In genomic region chr6:112770341-112770740, GRCh38 we compare ENCODE assay signal across 29 cellular contexts.
"Had no signal": no experiment of that assay in that cellular context is flagged by ENCODE, and none has a peak within 500 bp of the region (broad histone marks: within the 10 kb centered on the region; RNA-seq: fewer than 3 reads in every experiment).

No MANE protein-coding gene starts in this region.

- H3K4me1 ChIP-seq: colonic mucosa, heart left ventricle, left ventricle myocardium inferior, parathyroid adenoma, psoas muscle, right atrium auricular region, uterus had no signal

- H3K36me3 ChIP-seq: colonic mucosa, heart left ventricle, left ventricle myocardium inferior, right atrium auricular region, uterus had no signal

- DNase-seq: activated CD4-positive, alpha-beta T cell treated with anti-CD3 and anti-CD28 coated beads for 36 hours; activated CD4-positive, CD25-positive, alpha-beta regulatory T cell; activated CD8-positive, alpha-beta memory T cell treated with anti-CD3 and anti-CD28 coated beads, Interleukin-2, amount 10 ng/mL, durations not matched to agents 7 days and 5 days; activated CD8-positive, alpha-beta T cell treated with anti-CD3 and anti-CD28 coated beads, Interleukin-2, amount 10 ng/mL, durations not matched to agents 7 days and 5 days; activated effector memory CD4-positive, alpha-beta T cell treated with Interleukin-2 at 50 U/mL for 16 hours; activated naive CD4-positive, alpha-beta T cell treated with Interleukin-2 at 50 U/mL for 16 hours; anterior cingulate cortex; cerebellar nuclear complex; colonic mucosa; effector memory CD8-positive, alpha-beta T cell; erythroblast; foreskin fibroblast; heart left ventricle; hypothalamus; immature natural killer cell; kidney; left ventricle myocardium inferior; mucosa of descending colon; psoas muscle; stimulated activated CD4-positive, alpha-beta T cell treated with anti-CD3 and anti-CD28 coated beads, Interleukin-1b, Interleukin-23, amount 100 ng/mL, for 48 hours; stimulated activated CD4-positive, alpha-beta T cell treated with anti-CD3 and anti-CD28 coated beads, Interleukin-4, amount 100 ng/mL, for 4 hours; stimulated activated CD8-positive, alpha-beta memory T cell treated with anti-CD3 and anti-CD28 coated beads, Interleukin-4, amount 100 ng/mL, for 48 hours; stimulated activated naive CD8-positive, alpha-beta T cell treated with anti-CD3 and anti-CD28 coated beads, Interleukin-15, amount 100 ng/mL, for 72 hours; substantia nigra; uterus had no signal

- H3K4me2 ChIP-seq: smooth muscle cell had no signal

- H3K27ac ChIP-seq: colonic mucosa, heart left ventricle, left ventricle myocardium inferior, parathyroid adenoma, psoas muscle, right atrium auricular region, uterus had no signal

- H3K4me3 ChIP-seq: colonic mucosa, heart left ventricle, left ventricle myocardium inferior, mucosa of descending colon, psoas muscle, right atrium auricular region, smooth muscle cell, uterus had no signal

- H3K79me2 ChIP-seq: parathyroid adenoma had no signal

- H3K27me3 ChIP-seq: colonic mucosa, heart left ventricle, right atrium auricular region, uterus had no signal

- ATAC-seq: activated CD4-positive, alpha-beta T cell treated with anti-CD3 and anti-CD28 coated beads for 36 hours; activated CD8-positive, alpha-beta memory T cell treated with anti-CD3 and anti-CD28 coated beads, Interleukin-2, amount 10 ng/mL, durations not matched to agents 7 days and 5 days; activated CD8-positive, alpha-beta T cell treated with anti-CD3 and anti-CD28 coated beads, Interleukin-2, amount 10 ng/mL, durations not matched to agents 7 days and 5 days; effector memory CD8-positive, alpha-beta T cell; heart left ventricle; mucosa of descending colon; psoas muscle; stimulated activated memory B cell treated with anti-CD40 and anti-IgM and Interleukin-4, amounts not matched to agents 10 μg/mL and 1 μg/mL and 100 μg/mL, for 72 hours; stimulated activated naive CD8-positive, alpha-beta T cell treated with anti-CD3 and anti-CD28 coated beads, Interleukin-15, amount 100 ng/mL, for 72 hours had no signal

- H2AFZ ChIP-seq: parathyroid adenoma had no signal

- H3K9me3 ChIP-seq: colonic mucosa, mucosa of descending colon, psoas muscle, uterus had no signal
